Comparison of ENCODE assay signal across 23 cellular contexts in the genomic region with DNA sequence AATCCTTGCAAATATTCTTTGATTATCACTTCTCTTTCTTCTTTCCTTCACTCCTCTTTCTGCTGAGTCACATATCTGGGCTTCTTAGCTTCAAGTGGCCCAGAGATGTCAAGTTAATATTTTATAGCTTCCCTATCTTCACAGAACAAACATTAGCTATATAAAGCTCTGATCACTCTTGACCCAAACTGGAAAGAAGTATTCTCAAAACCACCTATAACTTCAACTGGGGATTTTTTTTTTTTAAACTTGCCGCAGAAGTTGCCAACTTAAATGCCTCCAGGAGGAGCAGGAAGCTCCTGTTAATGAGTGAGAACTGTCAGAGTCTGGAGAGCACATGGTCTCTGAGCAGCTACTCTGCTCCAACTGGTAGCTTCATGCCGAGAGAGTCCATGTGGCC.
DNase-seq lines count a peak whose midpoint lies in the region; FAIRE-seq and TF ChIP-seq lines count a peak whose summit lies in the region.
"Had no signal": no experiment of that assay in that cellular context is flagged by ENCODE, and none has a peak within 500 bp of the region (broad histone marks: within the 10 kb centered on the region; RNA-seq: fewer than 3 reads in every experiment).

No MANE protein-coding gene starts in this region.

- peak overlapping the region; percentile 4 for H3K27ac Mint-ChIP-seq in progenitor cell of endocrine pancreas
- H3K27ac Mint-ChIP-seq: CD4-positive, CD25-positive, alpha-beta regulatory T cell; stimulated activated memory B cell treated with anti-CD40 and anti-IgM and Interleukin-4, amounts not matched to agents 10 μg/mL and 1 μg/mL and 100 μg/mL, for 72 hours had no signal

- no peaks in the 10 kb centered on the region for H3K9me3 ChIP-seq in kidney (ENCODE audit: control insufficient read depth in 1 of 2, low read length in 2 of 2)
- H3K9me3 ChIP-seq: colonic mucosa, gastrocnemius medialis, HAP-1 had no signal

- H3K4me1 ChIP-seq in kidney (ENCODE audit: control insufficient read depth in 1 of 2, insufficient read depth in 1 of 2, low read depth in 1 of 2, low read length in 2 of 2) = no peaks in the 10 kb centered on the region
- H3K4me1 ChIP-seq: ascending aorta, colonic mucosa, gastrocnemius medialis, HAP-1, psoas muscle, tibial artery had no signal

- peaks cover 6% of the 10 kb centered on the region for H3K9me3 Mint-ChIP-seq in progenitor cell of endocrine pancreas (ENCODE audit: low read depth)

- no peak overlapping the region for H3K27ac ChIP-seq in kidney (ENCODE audit: low read depth in 2 of 2, low read length in 2 of 2)
- H3K27ac ChIP-seq: ascending aorta, colonic mucosa, gastrocnemius medialis, psoas muscle, tibial artery had no signal

- TF ChIP-seq CTCF in epithelial cell of proximal tubule (conservative IDR thresholded peaks at IDR 0.05; ENCODE audit: low read depth, low read length) (no peak), progenitor cell of endocrine pancreas (IDR thresholded peaks at IDR 0.05; ENCODE audit: unreplicated experiment) (no peak), kidney (IDR thresholded peaks at IDR 0.05; ENCODE audit: borderline replicate concordance, extremely low read depth, insufficient read depth) (no peak)

- DNase-seq in EL (peak; percentile 3), M059J (ENCODE audit: low read depth) (peak; percentile 5), epithelial cell of proximal tubule (ENCODE audit: low read depth) (peak; percentile 18), progenitor cell of endocrine pancreas (ENCODE audit: low spot score, unreplicated experiment) (no peak), Ammon's horn (ENCODE audit: low spot score) (no peak), kidney (no peak), NCI-H446 treated with DMSO at 0.1 percent for 48 hours (lab: John Stamatoyannopoulos, UW) (no peak)
- DNase-seq: activated CD4-positive, alpha-beta T cell treated with anti-CD3 and anti-CD28 coated beads for 1 hour; activated naive CD4-positive, alpha-beta T cell; CD4-positive, CD25-positive, alpha-beta regulatory T cell; colonic mucosa; DND-41; gastrocnemius medialis; NCI-H1694; nephron progenitor cell; psoas muscle; T-helper 2 cell; tibial artery had no signal

- H3K27me3 Mint-ChIP-seq in progenitor cell of endocrine pancreas = no peaks in the 10 kb centered on the region
- H3K27me3 Mint-ChIP-seq: CD4-positive, CD25-positive, alpha-beta regulatory T cell; stimulated activated memory B cell treated with anti-CD40 and anti-IgM and Interleukin-4, amounts not matched to agents 10 μg/mL and 1 μg/mL and 100 μg/mL, for 72 hours had no signal

- H3K36me3 Mint-ChIP-seq in progenitor cell of endocrine pancreas (ENCODE audit: insufficient read depth) = no peaks in the 10 kb centered on the region
- H3K36me3 Mint-ChIP-seq: CD4-positive, CD25-positive, alpha-beta regulatory T cell; stimulated activated memory B cell treated with anti-CD40 and anti-IgM and Interleukin-4, amounts not matched to agents 10 μg/mL and 1 μg/mL and 100 μg/mL, for 72 hours had no signal

- peaks cover 5% of the 10 kb centered on the region for H3K4me1 Mint-ChIP-seq in progenitor cell of endocrine pancreas (ENCODE audit: low read depth)
- H3K4me1 Mint-ChIP-seq: CD4-positive, CD25-positive, alpha-beta regulatory T cell; nephron progenitor cell; stimulated activated memory B cell treated with anti-CD40 and anti-IgM and Interleukin-4, amounts not matched to agents 10 μg/mL and 1 μg/mL and 100 μg/mL, for 72 hours had no signal

- no peaks in the 10 kb centered on the region for H3K36me3 ChIP-seq in kidney (ENCODE audit: control insufficient read depth in 1 of 2, insufficient read depth in 2 of 2, low read length in 2 of 2)
- H3K36me3 ChIP-seq: ascending aorta, colonic mucosa, gastrocnemius medialis, HAP-1, tibial artery had no signal

- no peak for FAIRE-seq in kidney (lab: Jason Lieb, UNC)
- FAIRE-seq: endothelial cell of umbilical vein, HTR-8/SVneo had no signal

- no peak overlapping the region for H3K9ac ChIP-seq in kidney (ENCODE audit: low read length in 2 of 2)

- H3K4me3 ChIP-seq in epithelial cell of proximal tubule (ENCODE audit: low read depth, low read length) (no peak overlapping the region), kidney (ENCODE audit: low read length in 2 of 2) (no peak overlapping the region)
- H3K4me3 ChIP-seq: ascending aorta, colonic mucosa, gastrocnemius medialis, HAP-1, psoas muscle, tibial artery had no signal

- intact Hi-C loops in kidney (cut with DNase I) = no loop called here

- no peak overlapping the region for H3K4me3 Mint-ChIP-seq in progenitor cell of endocrine pancreas (ENCODE audit: low read depth)
- H3K4me3 Mint-ChIP-seq: CD4-positive, CD25-positive, alpha-beta regulatory T cell; nephron progenitor cell; stimulated activated memory B cell treated with anti-CD40 and anti-IgM and Interleukin-4, amounts not matched to agents 10 μg/mL and 1 μg/mL and 100 μg/mL, for 72 hours had no signal

Comparison
In these comparisons a context has a peak if more than half of its experiments do, and no peak if none do; other contexts are left out.
1. DNase-seq: peak in EL (single experiment), M059J (single experiment) and epithelial cell of proximal tubule (single experiment); none in progenitor cell of endocrine pancreas (single experiment), Ammon's horn (single experiment), kidney (single experiment) and NCI-H446 treated with DMSO at 0.1 percent for 48 hours (single experiment).